Comparison of ENCODE assay signal across 35 cellular contexts in genomic region chr12:92762773-92763172, GRCh38. TPM values are rescaled to one million over a fixed set of nuclear protein-coding genes. Genes with fewer than 3 reads are reported as not detected.
"Had no signal": no experiment of that assay in that cellular context is flagged by ENCODE, and none has a peak within 500 bp of the region (broad histone marks: within the 10 kb centered on the region; RNA-seq: fewer than 3 reads in every experiment).

No MANE protein-coding gene starts in this region.

- H3K4me1 ChIP-seq: body of pancreas, esophagus muscularis mucosa had no signal

- H3K27ac ChIP-seq: body of pancreas, coronary artery, dorsolateral prefrontal cortex, esophagus muscularis mucosa, WERI-Rb-1 had no signal

- H3K27me3 ChIP-seq: body of pancreas, dorsolateral prefrontal cortex, esophagus muscularis mucosa had no signal

- ATAC-seq: activated CD4-positive, CD25-positive, alpha-beta regulatory T cell treated with anti-CD3 and anti-CD28 coated beads, Interleukin-2, amount 50 U/mL, for 24 hours; activated CD8-positive, alpha-beta memory T cell treated with anti-CD3 and anti-CD28 coated beads, Interleukin-2, amount 10 ng/mL, durations not matched to agents 7 days and 5 days; activated CD8-positive, alpha-beta T cell treated with anti-CD3 and anti-CD28 coated beads, Interleukin-2, amount 10 ng/mL, durations not matched to agents 7 days and 5 days; activated T-cell treated with anti-CD3 and anti-CD28 coated beads, Interleukin-2, amount 50 U/mL, for 72 hours; body of pancreas; T-helper 17 cell had no signal

- H3K36me3 Mint-ChIP-seq: activated naive CD8-positive, alpha-beta T cell had no signal

- H3K9me3 ChIP-seq: body of pancreas had no signal

- H3K4me3 ChIP-seq: body of pancreas, coronary artery, dorsolateral prefrontal cortex, esophagus muscularis mucosa had no signal

- H3K27ac Mint-ChIP-seq: activated B cell treated with CpG ODN at 0.5 μM for 24 hours; activated CD8-positive, alpha-beta memory T cell treated with anti-CD3 and anti-CD28 coated beads, Interleukin-2, amount 10 ng/mL, durations not matched to agents 7 days and 5 days; activated CD8-positive, alpha-beta T cell treated with anti-CD3 and anti-CD28 coated beads, Interleukin-2, amount 10 ng/mL, durations not matched to agents 7 days and 5 days; activated naive CD8-positive, alpha-beta T cell; activated T-cell treated with anti-CD3 and anti-CD28 coated beads, Interleukin-2, amount 50 U/mL, for 72 hours; dendritic cell treated with granulocyte-macrophage colony-stimulating factor and Interleukin-4, amounts not matched to agents 40 ng/mL and 50 ng/mL, for 4 days; endodermal cell; T-helper 17 cell; T-helper 2 cell treated with Interferon-gamma antibody and Interleukin-4, amounts not matched to agents 5 μg/mL and 100 μg/mL, for 36 hours had no signal

- H3K27me3 Mint-ChIP-seq: activated B cell treated with CpG ODN at 0.5 μM for 24 hours; dendritic cell treated with granulocyte-macrophage colony-stimulating factor and Interleukin-4, amounts not matched to agents 40 ng/mL and 50 ng/mL, for 4 days had no signal

- H3K4me3 Mint-ChIP-seq: activated B cell treated with CpG ODN at 0.5 μM for 24 hours; activated CD8-positive, alpha-beta memory T cell treated with anti-CD3 and anti-CD28 coated beads, Interleukin-2, amount 10 ng/mL, durations not matched to agents 7 days and 5 days; activated CD8-positive, alpha-beta T cell treated with anti-CD3 and anti-CD28 coated beads, Interleukin-2, amount 10 ng/mL, durations not matched to agents 7 days and 5 days; activated naive CD8-positive, alpha-beta T cell; activated T-cell treated with anti-CD3 and anti-CD28 coated beads, Interleukin-2, amount 50 U/mL, for 72 hours; central memory CD8-positive, alpha-beta T cell; dendritic cell treated with granulocyte-macrophage colony-stimulating factor and Interleukin-4, amounts not matched to agents 40 ng/mL and 50 ng/mL, for 4 days; endodermal cell; T-helper 17 cell; T-helper 2 cell treated with Interferon-gamma antibody and Interleukin-4, amounts not matched to agents 5 μg/mL and 100 μg/mL, for 36 hours had no signal

- H3K4me1 Mint-ChIP-seq: T-helper 17 cell had no signal

- DNase-seq: activated B cell treated with CpG ODN at 0.5 μM for 24 hours; activated CD4-positive, alpha-beta T cell treated with anti-CD3 and anti-CD28 coated beads for 48 hours; activated CD4-positive, alpha-beta T cell treated with anti-CD3 and anti-CD28 coated beads, Interleukin-2, amount 50 U/mL, for 1 hour; activated CD4-positive, alpha-beta T cell treated with anti-CD3 and anti-CD28 coated beads, Interleukin-2, amount 50 U/mL, for 48 hours; activated CD8-positive, alpha-beta memory T cell treated with anti-CD3 and anti-CD28 coated beads, Interleukin-2, amount 10 ng/mL, durations not matched to agents 7 days and 5 days; activated CD8-positive, alpha-beta memory T cell treated with anti-CD3 and anti-CD28 coated beads, Interleukin-2, amount 50 U/mL, for 4 hours; activated CD8-positive, alpha-beta T cell treated with anti-CD3 and anti-CD28 coated beads, Interleukin-2, amount 10 ng/mL, durations not matched to agents 7 days and 5 days; activated gamma-delta T cell; activated naive CD4-positive, alpha-beta T cell; activated naive CD4-positive, alpha-beta T cell treated with anti-CD3 and anti-CD28 coated beads, Interleukin-2, amount 50 U/mL, for 16 hours; activated T-cell treated with anti-CD3 and anti-CD28 coated beads, Interleukin-2, amount 50 U/mL, for 1 hour; activated T-cell treated with anti-CD3 and anti-CD28 coated beads, Interleukin-2, amount 50 U/mL, for 72 hours; amygdala; aorta; body of pancreas; dorsolateral prefrontal cortex; effector memory CD4-positive, alpha-beta T cell; endodermal cell; erythroblast; foreskin melanocyte; head of caudate nucleus; T-helper 1 cell; T-helper 17 cell; T1000; WERI-Rb-1 had no signal

- H3K9me3 Mint-ChIP-seq: activated B cell treated with CpG ODN at 0.5 μM for 24 hours; activated T-cell treated with anti-CD3 and anti-CD28 coated beads, Interleukin-2, amount 50 U/mL, for 72 hours; central memory CD8-positive, alpha-beta T cell; dendritic cell treated with granulocyte-macrophage colony-stimulating factor and Interleukin-4, amounts not matched to agents 40 ng/mL and 50 ng/mL, for 4 days; endodermal cell; T-helper 2 cell treated with Interferon-gamma antibody and Interleukin-4, amounts not matched to agents 5 μg/mL and 100 μg/mL, for 36 hours had no signal

- H3K36me3 ChIP-seq: esophagus muscularis mucosa, WERI-Rb-1 had no signal

RNA-seq across cellular contexts. Expression of gene PLEKHG7, which starts 60.0 kb away (rescaled TPM):
- total RNA-seq: activated CD8-positive, alpha-beta memory T cell treated with anti-CD3 and anti-CD28 coated beads for 36 hours; activated CD8-positive, alpha-beta memory T cell treated with anti-CD3 and anti-CD28 coated beads, Interleukin-2, amount 10 ng/mL, durations not matched to agents 7 days and 5 days; activated CD8-positive, alpha-beta T cell treated with anti-CD3 and anti-CD28 coated beads, Interleukin-2, amount 10 ng/mL, durations not matched to agents 7 days and 5 days; activated T-cell treated with anti-CD3 and anti-CD28 coated beads, Interleukin-2, amount 50 U/mL, for 72 hours; aorta; cardiac septum; cerebellum; dorsolateral prefrontal cortex; endodermal cell; esophagus muscularis mucosa had no signal
- polyA plus RNA-seq: aorta had no signal
